Comparison of ENCODE assay signal across 29 cellular contexts in genomic region chr12:27873010-27873409, GRCh38.
"Had no signal": no experiment of that assay in that cellular context is flagged by ENCODE, and none has a peak within 500 bp of the region (broad histone marks: within the 10 kb centered on the region; RNA-seq: fewer than 3 reads in every experiment).

No MANE protein-coding gene starts in this region.

- H3K4me3 Mint-ChIP-seq: dendritic cell treated with granulocyte-macrophage colony-stimulating factor and Interleukin-4, amounts not matched to agents 40 ng/mL and 50 ng/mL, for 4 days; effector memory CD8-positive, alpha-beta T cell; endodermal cell had no signal

- H3K27me3 ChIP-seq: colonic mucosa, dorsolateral prefrontal cortex, esophagus muscularis mucosa, esophagus squamous epithelium, foreskin keratinocyte, gastrocnemius medialis, gastroesophageal sphincter, heart left ventricle, heart right ventricle had no signal

- H3K27ac ChIP-seq: colonic mucosa, coronary artery, dorsolateral prefrontal cortex, epithelial cell of prostate, esophagus muscularis mucosa, esophagus squamous epithelium, foreskin keratinocyte, gastrocnemius medialis, gastroesophageal sphincter, heart left ventricle, heart right ventricle had no signal

- FAIRE-seq: colon, endometrium, endothelial cell of umbilical vein, frontal cortex had no signal

- H3K27ac Mint-ChIP-seq: dendritic cell treated with granulocyte-macrophage colony-stimulating factor and Interleukin-4, amounts not matched to agents 40 ng/mL and 50 ng/mL, for 4 days; effector memory CD8-positive, alpha-beta T cell; endodermal cell had no signal

- H3K4me1 Mint-ChIP-seq: endodermal cell had no signal

- H3K9me3 ChIP-seq: colonic mucosa, esophagus muscularis mucosa, esophagus squamous epithelium, gastrocnemius medialis, gastroesophageal sphincter, heart left ventricle, heart right ventricle had no signal

- ATAC-seq: effector memory CD8-positive, alpha-beta T cell; esophagus mucosa; foreskin keratinocyte; gastrocnemius medialis; gastroesophageal sphincter; heart left ventricle; heart right ventricle had no signal

- H3K9me3 Mint-ChIP-seq: dendritic cell treated with granulocyte-macrophage colony-stimulating factor and Interleukin-4, amounts not matched to agents 40 ng/mL and 50 ng/mL, for 4 days; effector memory CD8-positive, alpha-beta T cell had no signal

- H3K4me3 ChIP-seq: colonic mucosa, coronary artery, dorsolateral prefrontal cortex, esophagus muscularis mucosa, esophagus squamous epithelium, gastrocnemius medialis, gastroesophageal sphincter, heart left ventricle, heart right ventricle had no signal

- H3K4me1 ChIP-seq: colonic mucosa, esophagus muscularis mucosa, esophagus squamous epithelium, foreskin keratinocyte, gastrocnemius medialis, gastroesophageal sphincter had no signal

- DNase-seq: colonic mucosa; cortex of kidney; dermis blood vessel endothelial cell; dorsolateral prefrontal cortex; effector CD4-positive, alpha-beta T cell; effector CD8-positive, alpha-beta T cell; effector memory CD4-positive, alpha-beta T cell; effector memory CD8-positive, alpha-beta T cell; endodermal cell; erythroblast; esophagus squamous epithelium; foreskin fibroblast; foreskin keratinocyte; foreskin melanocyte; gastrocnemius medialis; glutamatergic neuron; head of caudate nucleus; heart left ventricle; heart right ventricle had no signal

- H3K27me3 Mint-ChIP-seq: dendritic cell treated with granulocyte-macrophage colony-stimulating factor and Interleukin-4, amounts not matched to agents 40 ng/mL and 50 ng/mL, for 4 days had no signal

- H3K36me3 ChIP-seq: colonic mucosa, esophagus muscularis mucosa, esophagus squamous epithelium, gastrocnemius medialis, gastroesophageal sphincter, heart left ventricle, heart right ventricle had no signal
